In the genomic region with DNA sequence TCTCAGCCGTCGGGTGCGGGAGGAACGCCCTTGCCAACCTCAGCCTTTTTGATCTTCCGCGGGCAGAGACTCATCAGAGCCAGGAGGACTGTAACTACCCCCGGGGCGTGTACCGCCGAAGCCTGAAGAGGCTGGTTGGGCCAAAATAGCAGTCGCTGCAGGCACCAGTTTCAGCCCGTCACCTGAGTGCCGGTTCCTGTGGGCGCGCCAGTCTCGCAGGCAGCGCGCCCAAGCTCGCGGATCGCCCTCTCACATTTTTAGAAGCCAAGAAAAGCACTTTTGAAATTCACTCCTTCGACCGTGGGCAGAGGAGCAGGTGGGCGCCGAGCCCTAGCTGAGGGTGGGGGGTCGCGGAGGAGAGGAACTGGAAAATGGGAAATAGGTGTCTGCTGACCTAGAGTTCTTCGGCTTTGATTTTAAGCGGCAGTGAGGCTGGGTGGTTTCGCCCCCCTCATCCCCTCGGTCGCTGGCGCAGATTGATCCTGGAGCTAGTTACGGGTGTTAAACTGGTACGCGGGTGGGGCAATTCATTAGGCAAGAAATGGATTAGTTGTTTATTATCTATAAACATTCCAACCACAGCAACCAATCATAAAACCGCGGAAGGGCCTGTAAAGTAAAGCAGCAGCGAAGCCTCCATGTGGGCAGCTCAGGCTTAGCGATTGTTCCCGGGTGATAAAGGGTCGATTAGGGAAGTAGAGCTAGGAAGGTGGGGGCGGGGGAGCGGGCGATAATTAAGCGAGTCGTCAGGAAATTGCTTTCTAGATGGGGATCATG, we compare ENCODE assay signal across 8 cellular contexts.
A peak's percentile ranks its signal among the peaks of the same experiment; 100 is the strongest.
DNase-seq lines count a peak whose midpoint lies in the region; ATAC-seq and TF ChIP-seq lines count a peak whose summit lies in the region.

No MANE protein-coding gene starts in this region.

- H3K4me1 ChIP-seq in osteoblast (ENCODE audit: insufficient read depth, low read length) = peaks cover 12% of the 10 kb centered on the region

- DNase-seq in KBM-7 (peak; percentile 57), endothelial cell (ENCODE audit: low spot score) (no peak), osteoblast (ENCODE audit: insufficient read length, low spot score, missing footprints) (no peak), NCI-H2227 treated with DMSO at 0.1 percent for 48 hours (lab: John Stamatoyannopoulos, UW) (no peak)

- no peaks in the 10 kb centered on the region for H3K9me3 ChIP-seq in osteoblast (ENCODE audit: low read depth, low read length)

- ATAC-seq in GM18873 (IDR thresholded peaks at IDR 0.05; ENCODE audit: low FRiP score, unreplicated experiment) (peak; percentile 67), HG02610 (IDR thresholded peaks at IDR 0.05; ENCODE audit: unreplicated experiment) (no peak), GM21367 (IDR thresholded peaks at IDR 0.05; ENCODE audit: unreplicated experiment) (no peak), GM18861 (IDR thresholded peaks at IDR 0.05; ENCODE audit: unreplicated experiment) (no peak)

- peaks cover 46% of the 10 kb centered on the region for H3K4me1 Mint-ChIP-seq in endothelial cell (ENCODE audit: unreplicated experiment)

- peaks cover 23% of the 10 kb centered on the region for H3K27me3 Mint-ChIP-seq in endothelial cell (ENCODE audit: unreplicated experiment)

- no peaks in the 10 kb centered on the region for H4K20me1 ChIP-seq in osteoblast (ENCODE audit: insufficient read depth, low read length)

- in situ Hi-C loops in KBM-7 (cut with MboI; ENCODE audit: low pct_unique_long_range_greater_than_20kb, low sequenced_read_pairs) = no loop called here

- no peaks in the 10 kb centered on the region for H3K9me3 Mint-ChIP-seq in endothelial cell (ENCODE audit: unreplicated experiment)

- H2AFZ ChIP-seq in osteoblast (ENCODE audit: low read length) = no peak overlapping the region

- peak overlapping the region; percentile 24 for H3K4me3 ChIP-seq in osteoblast (ENCODE audit: insufficient read depth, low read length)

- H3K36me3 ChIP-seq in osteoblast (ENCODE audit: insufficient read depth, low read length) = no peaks in the 10 kb centered on the region

- no peaks in the 10 kb centered on the region for H3K79me2 ChIP-seq in osteoblast (ENCODE audit: insufficient read depth, low read length)

- H3K27ac ChIP-seq in osteoblast (ENCODE audit: low read depth, low read length) = no peak overlapping the region

- H3K4me2 ChIP-seq in osteoblast (ENCODE audit: insufficient read depth, low read length) = peak overlapping the region; percentile 22

- H3K27me3 ChIP-seq in osteoblast (ENCODE audit: insufficient read depth, low read length) = peaks cover 92% of the 10 kb centered on the region

- H3K4me3 Mint-ChIP-seq in endothelial cell (ENCODE audit: unreplicated experiment) = peak overlapping the region; percentile 81

- H3K36me3 Mint-ChIP-seq in endothelial cell (ENCODE audit: low read depth, unreplicated experiment) = no peaks in the 10 kb centered on the region

- H3K27ac Mint-ChIP-seq in endothelial cell (ENCODE audit: unreplicated experiment) = peak overlapping the region; percentile 62

- TF ChIP-seq CTCF in endothelial cell (IDR thresholded peaks at IDR 0.05; ENCODE audit: unreplicated experiment) (no peak), osteoblast (IDR thresholded peaks at IDR 0.05; ENCODE audit: extremely low read depth, low read depth, low read length) (no peak)
